8 cellular contexts compared by ENCODE assay signal in the genomic region with DNA sequence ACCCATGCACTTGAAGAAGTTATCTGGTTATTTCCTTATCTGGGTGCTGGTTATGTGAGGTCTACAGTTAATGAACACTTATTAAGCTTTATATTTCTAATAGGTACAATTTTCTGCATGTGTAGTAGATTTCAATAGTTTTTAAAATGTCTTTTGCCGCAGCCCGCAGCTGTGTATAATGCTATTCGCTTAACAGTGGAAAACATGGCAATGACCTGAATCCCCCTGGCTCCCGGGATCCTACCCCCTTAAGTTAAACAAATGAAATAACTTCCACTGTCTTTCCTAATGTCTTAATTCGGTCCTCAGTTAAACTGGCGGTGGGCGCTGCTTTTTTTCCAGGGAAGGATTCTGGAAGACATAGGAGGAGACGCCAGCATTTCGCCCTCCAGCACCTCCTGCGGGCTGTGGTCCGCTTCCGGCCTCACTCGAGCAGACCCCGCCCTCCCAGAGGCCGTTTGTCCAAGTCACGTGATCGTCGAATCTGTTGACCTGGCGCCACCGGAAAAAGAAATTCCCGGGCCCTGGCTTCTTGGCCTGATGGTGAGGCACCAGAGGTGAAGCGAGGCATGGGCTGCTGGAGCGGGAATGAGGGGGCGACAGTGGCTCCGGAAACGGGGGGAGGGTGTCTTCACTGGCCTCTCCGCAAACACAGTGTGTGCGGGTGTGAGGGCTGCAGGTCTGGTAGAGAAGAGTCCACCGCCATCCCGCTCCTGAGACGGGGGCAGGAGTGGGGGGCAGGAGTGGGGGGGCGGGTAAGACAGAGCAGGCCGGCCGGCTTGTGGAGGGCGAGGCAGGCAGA.
DNase-seq lines count a peak whose midpoint lies in the region; ATAC-seq and TF ChIP-seq lines count a peak whose summit lies in the region.

No MANE protein-coding gene starts in this region.

- peak; percentile 24; the same call in 1 of the 2 replicates for TF ChIP-seq CTCF in GM12875 (IDR thresholded peaks at IDR 0.05; ENCODE audit: borderline replicate concordance, insufficient read depth, low read depth, low read length)

- ATAC-seq in HG03045 (IDR thresholded peaks at IDR 0.05; ENCODE audit: unreplicated experiment) (peak; percentile 85), GM18873 (IDR thresholded peaks at IDR 0.05; ENCODE audit: low FRiP score, unreplicated experiment) (no peak)

- H3K4me3 ChIP-seq in GM12875 (ENCODE audit: low read depth, low read length) = peak overlapping the region; percentile 70

- DNase-seq in NCI-H2171 treated with DMSO at 0.1 percent for 48 hours (lab: John Stamatoyannopoulos, UW) (peak; percentile 95), cerebellar cortex (ENCODE audit: low spot score) (peak; percentile 95), islet precursor cell (peak; percentile 94)
- peak; percentile 22 to 29 (median 26) for DNase-seq in activated CD4-positive, CD25-positive, alpha-beta regulatory T cell (lab: John Stamatoyannopoulos, UW)
- DNase-seq in stimulated activated CD4-positive, alpha-beta T cell treated with anti-CD3 and anti-CD28 coated beads, Interleukin-12 subunit alpha, Interleukin-12 subunit beta, amount 100 ng/mL, for 4 hours = peak; percentile 58

Comparison
In these comparisons a context has a peak if more than half of its experiments do, and no peak if none do; other contexts are left out.
1. DNase-seq: peak in every context shown above with its lines; median percentile 95 in NCI-H2171 treated with DMSO at 0.1 percent for 48 hours; 95 in cerebellar cortex; 94 in islet precursor cell; 58 in stimulated activated CD4-positive, alpha-beta T cell treated with anti-CD3 and anti-CD28 coated beads, Interleukin-12 subunit alpha, Interleukin-12 subunit beta, amount 100 ng/mL, for 4 hours; 26 in activated CD4-positive, CD25-positive, alpha-beta regulatory T cell.